Comparison of ENCODE assay signal across 34 cellular contexts in genomic region chr7:148328906-148329305, GRCh38.
"Had no signal": no experiment of that assay in that cellular context is flagged by ENCODE, and none has a peak within 500 bp of the region (broad histone marks: within the 10 kb centered on the region; RNA-seq: fewer than 3 reads in every experiment).

No MANE protein-coding gene starts in this region.

- FAIRE-seq: astrocyte, TTC549 had no signal

- H3K9me3 ChIP-seq: adrenal gland, body of pancreas, breast epithelium had no signal

- DNase-seq: activated B cell treated with CpG ODN at 0.5 μM for 24 hours; activated CD4-positive, alpha-beta memory T cell treated with anti-CD3 and anti-CD28 coated beads for 36 hours; activated CD4-positive, alpha-beta T cell treated with anti-CD3 and anti-CD28 coated beads for 4 hours; activated CD4-positive, alpha-beta T cell treated with anti-CD3 and anti-CD28 coated beads, Interleukin-2, amount 10 ng/mL, durations not matched to agents 24 days and 14 days; activated CD4-positive, alpha-beta T cell treated with anti-CD3 and anti-CD28 coated beads, Interleukin-2, amount 50 U/mL, for 1 hour; activated CD4-positive, alpha-beta T cell treated with anti-CD3 and anti-CD28 coated beads, Interleukin-2, amount 50 U/mL, for 4 hours; activated CD4-positive, CD25-positive, alpha-beta regulatory T cell treated with anti-CD3 and anti-CD28 coated beads, Interleukin-2, amount 50 U/mL, for 72 hours; activated CD8-positive, alpha-beta memory T cell treated with anti-CD3 and anti-CD28 coated beads, Interleukin-2, amount 50 U/mL, for 4 hours; activated CD8-positive, alpha-beta T cell treated with anti-CD3 and anti-CD28 coated beads for 36 hours; activated effector memory CD4-positive, alpha-beta T cell treated with anti-CD3 and anti-CD28 coated beads, Interleukin-2, amount 50 U/mL, for 16 hours; activated gamma-delta T cell treated with Interleukin-2 at 50 U/mL for 16 hours; activated naive CD4-positive, alpha-beta T cell; activated naive CD4-positive, alpha-beta T cell treated with anti-CD3 and anti-CD28 coated beads for 36 hours; activated naive CD4-positive, alpha-beta T cell treated with anti-CD3 and anti-CD28 coated beads, Interleukin-2, amount 50 U/mL, for 16 hours; activated naive CD8-positive, alpha-beta T cell treated with anti-CD3 and anti-CD28 coated beads for 36 hours; activated T-cell treated with anti-CD3 and anti-CD28 coated beads for 4 hours; activated T-cell treated with anti-CD3 and anti-CD28 coated beads, Interleukin-2, amount 50 U/mL, for 1 hour; activated T-cell treated with anti-CD3 and anti-CD28 coated beads, Interleukin-2, amount 50 U/mL, for 4 hours; activated T-cell treated with anti-CD3 and anti-CD28 coated beads, Interleukin-2, amount 50 U/mL, for 72 hours; adrenal gland; amniotic stem cell; aorta; body of pancreas; brain microvascular endothelial cell; central memory CD4-positive, alpha-beta T cell; T-helper 1 cell; T-helper 2 cell; T-helper 9 cell had no signal

- H3K27ac ChIP-seq: adrenal gland, body of pancreas, brain microvascular endothelial cell, breast epithelium, VCaP had no signal

- ATAC-seq: activated CD8-positive, alpha-beta T cell treated with anti-CD3 and anti-CD28 coated beads for 36 hours; activated naive CD4-positive, alpha-beta T cell treated with anti-CD3 and anti-CD28 coated beads, Interleukin-2, amount 50 U/mL, for 72 hours; activated T-cell treated with anti-CD3 and anti-CD28 coated beads, Interleukin-2, amount 50 U/mL, for 4 hours; activated T-cell treated with anti-CD3 and anti-CD28 coated beads, Interleukin-2, amount 50 U/mL, for 72 hours; activated T-helper 17 cell treated with anti-CD3 and anti-CD28 coated beads, Interleukin-2, amount 50 U/mL, for 72 hours; body of pancreas had no signal

- H3K4me1 ChIP-seq: adrenal gland, body of pancreas, breast epithelium had no signal

- H3K27me3 ChIP-seq: adrenal gland, body of pancreas, brain microvascular endothelial cell, breast epithelium had no signal

- H3K36me3 ChIP-seq: adrenal gland, brain microvascular endothelial cell, breast epithelium had no signal

- H3K4me3 ChIP-seq: adrenal gland, body of pancreas, breast epithelium had no signal
